ENCODE assay signal across 18 cellular contexts in genomic region chr5:131361677-131362315, GRCh38.
DNase-seq lines count a peak whose midpoint lies in the region; ATAC-seq and TF ChIP-seq lines count a peak whose summit lies in the region.
"Had no signal": no experiment of that assay in that cellular context is flagged by ENCODE, and none has a peak within 500 bp of the region (broad histone marks: within the 10 kb centered on the region; RNA-seq: fewer than 3 reads in every experiment).

No MANE protein-coding gene starts in this region.

- intact Hi-C loops in activated CD4-positive, alpha-beta T cell treated with anti-CD3 and anti-CD28 coated beads for 36 hours (cut with DNase I, micrococcal nuclease): no loop called here

- no peak for ATAC-seq in activated CD4-positive, alpha-beta T cell treated with anti-CD3 and anti-CD28 coated beads for 36 hours
- no peak for ATAC-seq in activated naive CD4-positive, alpha-beta T cell treated with anti-CD3 and anti-CD28 coated beads, Interleukin-2, amount 50 U/mL, for 72 hours
- ATAC-seq in naive B cell (ENCODE audit: low read depth in 2 of 2): no peak
- ATAC-seq: GM12878, left ventricle myocardium superior, right cardiac atrium had no signal

- no peak for TF ChIP-seq CTCF in suprapubic skin (IDR thresholded peaks at IDR 0.05)

- H3K4me3 Mint-ChIP-seq in activated CD4-positive, alpha-beta T cell treated with anti-CD3 and anti-CD28 coated beads for 36 hours: no peak overlapping the region
- peak overlapping the region in 2 of 7 donors; percentile 7 to 46 for H3K4me3 Mint-ChIP-seq in CD8-positive, alpha-beta memory T cell
- no peak overlapping the region for H3K4me3 Mint-ChIP-seq in naive B cell

- CTCF ChIA-PET in activated CD4-positive, alpha-beta T cell treated with anti-CD3 and anti-CD28 coated beads for 36 hours (lab: Charles Lee): interaction anchor here (1.3 to 2.0 kb wide), 2 partner anchors 11 to 16 kb away, joined by 5 read pairs; no protein-coding TSS in a partner anchor
- CTCF ChIA-PET in CD8-positive, alpha-beta memory T cell (lab: Charles Lee): interaction anchor here (1.1 to 1.9 kb wide), 4 partner anchors 11 to 96 kb away, joined by 3 to 7 read pairs (median 5); no protein-coding TSS in a partner anchor

- peaks cover 63% of the 10 kb centered on the region for H3K4me1 ChIP-seq in CD8-positive, alpha-beta memory T cell (ENCODE audit: insufficient read depth, low read length)
- no peaks in the 10 kb centered on the region for H3K4me1 ChIP-seq in suprapubic skin
- H3K4me1 ChIP-seq: colonic mucosa had no signal

- no peak overlapping the region for H3K4me3 ChIP-seq in CD8-positive, alpha-beta memory T cell (ENCODE audit: low read length)
- H3K4me3 ChIP-seq in suprapubic skin: no peak overlapping the region
- H3K4me3 ChIP-seq: colonic mucosa, GM12878 had no signal

- DNase-seq in activated CD4-positive, alpha-beta T cell treated with anti-CD3 and anti-CD28 coated beads for 36 hours: no peak
- no peak for DNase-seq in activated CD4-positive, alpha-beta T cell treated with anti-CD3 and anti-CD28 coated beads for 4 hours
- no peak for DNase-seq in CD8-positive, alpha-beta memory T cell
- DNase-seq in activated naive CD4-positive, alpha-beta T cell treated with anti-CD3 and anti-CD28 coated beads, Interleukin-2, amount 50 U/mL, for 72 hours (ENCODE audit: low spot score in 2 of 2): no peak
- DNase-seq in naive B cell: no peak
- no peak for DNase-seq in stimulated activated CD4-positive, alpha-beta T cell treated with anti-CD3 and anti-CD28 coated beads, Interleukin-4, amount 100 ng/mL, for 4 hours
- no peak for DNase-seq in suprapubic skin (ENCODE audit: low spot score in 2 of 2)
- no peak for DNase-seq in midbrain (lab: John Stamatoyannopoulos, UW)
- DNase-seq: colonic mucosa; DMS 273 treated with DMSO at 0.1 percent for 48 hours; head of caudate nucleus; left ventricle myocardium superior; NCI-H1092 treated with DMSO at 0.1 percent for 48 hours; NCI-H2029 treated with DMSO at 0.1 percent for 48 hours; NK-92 treated with Interleukin-12 subunit alpha and Interleukin-12 subunit beta, amount 100 ng/mL, for 24 hours; right cardiac atrium; T1000 had no signal

- H3K27me3 Mint-ChIP-seq in activated CD4-positive, alpha-beta T cell treated with anti-CD3 and anti-CD28 coated beads for 36 hours: no peaks in the 10 kb centered on the region
- no peaks in the 10 kb centered on the region for H3K27me3 Mint-ChIP-seq in CD8-positive, alpha-beta memory T cell
- H3K27me3 Mint-ChIP-seq in naive B cell: no peaks in the 10 kb centered on the region

- 96% methylated on average over 15 of the region's 15 CpGs for WGBS in suprapubic skin

- H3K9me3 Mint-ChIP-seq in activated CD4-positive, alpha-beta T cell treated with anti-CD3 and anti-CD28 coated beads for 36 hours (ENCODE audit: low read depth): no peaks in the 10 kb centered on the region
- no peaks in the 10 kb centered on the region for H3K9me3 Mint-ChIP-seq in CD8-positive, alpha-beta memory T cell
- no peaks in the 10 kb centered on the region for H3K9me3 Mint-ChIP-seq in activated naive CD4-positive, alpha-beta T cell treated with anti-CD3 and anti-CD28 coated beads, Interleukin-2, amount 50 U/mL, for 72 hours
- no peaks in the 10 kb centered on the region for H3K9me3 Mint-ChIP-seq in naive B cell

- no peak for TF ChIP-seq EP300 in suprapubic skin (IDR thresholded peaks at IDR 0.05)

- H3K27ac ChIP-seq in CD8-positive, alpha-beta memory T cell (ENCODE audit: low read depth, low read length): no peak overlapping the region
- no peak overlapping the region for H3K27ac ChIP-seq in suprapubic skin
- H3K27ac ChIP-seq: colonic mucosa had no signal

- TF ChIP-seq POLR2A in suprapubic skin (IDR thresholded peaks at IDR 0.05): no peak

- H3K36me3 Mint-ChIP-seq in activated CD4-positive, alpha-beta T cell treated with anti-CD3 and anti-CD28 coated beads for 36 hours (ENCODE audit: low read depth): peaks cover 64% of the 10 kb centered on the region
- H3K36me3 Mint-ChIP-seq in CD8-positive, alpha-beta memory T cell: peaks cover 9 to 77% (median 11%) of the 10 kb centered on the region in 3 donors
- H3K36me3 Mint-ChIP-seq in activated naive CD4-positive, alpha-beta T cell treated with anti-CD3 and anti-CD28 coated beads, Interleukin-2, amount 50 U/mL, for 72 hours: peaks cover 10 to 57% of the 10 kb centered on the region in 2 donors
- H3K36me3 Mint-ChIP-seq in naive B cell: peaks cover 24% of the 10 kb centered on the region in 2 donors

- H3K27me3 ChIP-seq in CD8-positive, alpha-beta memory T cell (ENCODE audit: insufficient read depth, low read length, poor library complexity, severe bottlenecking): no peaks in the 10 kb centered on the region
- H3K27me3 ChIP-seq in suprapubic skin: no peaks in the 10 kb centered on the region
- H3K27me3 ChIP-seq: colonic mucosa had no signal

- POLR2A ChIA-PET in activated CD4-positive, alpha-beta T cell treated with anti-CD3 and anti-CD28 coated beads for 36 hours (lab: Charles Lee): interaction anchor here (0.8 kb wide), 1 partner anchor 25 kb away, joined by 3 read pairs; no protein-coding TSS in a partner anchor
- POLR2A ChIA-PET in CD8-positive, alpha-beta memory T cell (lab: Charles Lee): interaction anchor here (0.5 to 2.1 kb wide), 5 partner anchors 11 to 109 kb away, joined by 3 to 8 read pairs (median 5); no protein-coding TSS in a partner anchor

- no peaks in the 10 kb centered on the region for H3K9me3 ChIP-seq in CD8-positive, alpha-beta memory T cell (ENCODE audit: low read length)
- no peaks in the 10 kb centered on the region for H3K9me3 ChIP-seq in suprapubic skin
- H3K9me3 ChIP-seq: colonic mucosa had no signal

- peaks cover 9% of the 10 kb centered on the region for H3K36me3 ChIP-seq in CD8-positive, alpha-beta memory T cell (ENCODE audit: insufficient read depth, low read length)
- H3K36me3 ChIP-seq in suprapubic skin: peaks cover 17% of the 10 kb centered on the region
- H3K36me3 ChIP-seq: colonic mucosa had no signal

- H3K27ac Mint-ChIP-seq in activated CD4-positive, alpha-beta T cell treated with anti-CD3 and anti-CD28 coated beads for 36 hours: peak overlapping the region; percentile 68
- peak overlapping the region; percentile 59 to 97 (median 84) for H3K27ac Mint-ChIP-seq in CD8-positive, alpha-beta memory T cell
- peak overlapping the region; percentile 76 to 91 for H3K27ac Mint-ChIP-seq in activated naive CD4-positive, alpha-beta T cell treated with anti-CD3 and anti-CD28 coated beads, Interleukin-2, amount 50 U/mL, for 72 hours
- H3K27ac Mint-ChIP-seq in naive B cell: peak overlapping the region; percentile 68 to 86 (median 76)

- peaks cover 82% of the 10 kb centered on the region for H3K4me1 Mint-ChIP-seq in activated CD4-positive, alpha-beta T cell treated with anti-CD3 and anti-CD28 coated beads for 36 hours
- peaks cover 71 to 95% (median 94%) of the 10 kb centered on the region in 3 donors for H3K4me1 Mint-ChIP-seq in CD8-positive, alpha-beta memory T cell
- H3K4me1 Mint-ChIP-seq in naive B cell: peaks cover 38 to 53% (median 44%) of the 10 kb centered on the region in 3 donors
